In genomic region chrX:55160685-55161552, GRCh38 we compare ENCODE assay signal across 1 cellular context.
TF ChIP-seq lines count a peak whose summit lies in the region.

No MANE protein-coding gene starts in this region.

TF ChIP-seq in GM23338, 12 proteins besides CTCF, POLR2A, EP300 and RAD21 (continued from another document):
- TF ChIP-seq, protein P1, sequence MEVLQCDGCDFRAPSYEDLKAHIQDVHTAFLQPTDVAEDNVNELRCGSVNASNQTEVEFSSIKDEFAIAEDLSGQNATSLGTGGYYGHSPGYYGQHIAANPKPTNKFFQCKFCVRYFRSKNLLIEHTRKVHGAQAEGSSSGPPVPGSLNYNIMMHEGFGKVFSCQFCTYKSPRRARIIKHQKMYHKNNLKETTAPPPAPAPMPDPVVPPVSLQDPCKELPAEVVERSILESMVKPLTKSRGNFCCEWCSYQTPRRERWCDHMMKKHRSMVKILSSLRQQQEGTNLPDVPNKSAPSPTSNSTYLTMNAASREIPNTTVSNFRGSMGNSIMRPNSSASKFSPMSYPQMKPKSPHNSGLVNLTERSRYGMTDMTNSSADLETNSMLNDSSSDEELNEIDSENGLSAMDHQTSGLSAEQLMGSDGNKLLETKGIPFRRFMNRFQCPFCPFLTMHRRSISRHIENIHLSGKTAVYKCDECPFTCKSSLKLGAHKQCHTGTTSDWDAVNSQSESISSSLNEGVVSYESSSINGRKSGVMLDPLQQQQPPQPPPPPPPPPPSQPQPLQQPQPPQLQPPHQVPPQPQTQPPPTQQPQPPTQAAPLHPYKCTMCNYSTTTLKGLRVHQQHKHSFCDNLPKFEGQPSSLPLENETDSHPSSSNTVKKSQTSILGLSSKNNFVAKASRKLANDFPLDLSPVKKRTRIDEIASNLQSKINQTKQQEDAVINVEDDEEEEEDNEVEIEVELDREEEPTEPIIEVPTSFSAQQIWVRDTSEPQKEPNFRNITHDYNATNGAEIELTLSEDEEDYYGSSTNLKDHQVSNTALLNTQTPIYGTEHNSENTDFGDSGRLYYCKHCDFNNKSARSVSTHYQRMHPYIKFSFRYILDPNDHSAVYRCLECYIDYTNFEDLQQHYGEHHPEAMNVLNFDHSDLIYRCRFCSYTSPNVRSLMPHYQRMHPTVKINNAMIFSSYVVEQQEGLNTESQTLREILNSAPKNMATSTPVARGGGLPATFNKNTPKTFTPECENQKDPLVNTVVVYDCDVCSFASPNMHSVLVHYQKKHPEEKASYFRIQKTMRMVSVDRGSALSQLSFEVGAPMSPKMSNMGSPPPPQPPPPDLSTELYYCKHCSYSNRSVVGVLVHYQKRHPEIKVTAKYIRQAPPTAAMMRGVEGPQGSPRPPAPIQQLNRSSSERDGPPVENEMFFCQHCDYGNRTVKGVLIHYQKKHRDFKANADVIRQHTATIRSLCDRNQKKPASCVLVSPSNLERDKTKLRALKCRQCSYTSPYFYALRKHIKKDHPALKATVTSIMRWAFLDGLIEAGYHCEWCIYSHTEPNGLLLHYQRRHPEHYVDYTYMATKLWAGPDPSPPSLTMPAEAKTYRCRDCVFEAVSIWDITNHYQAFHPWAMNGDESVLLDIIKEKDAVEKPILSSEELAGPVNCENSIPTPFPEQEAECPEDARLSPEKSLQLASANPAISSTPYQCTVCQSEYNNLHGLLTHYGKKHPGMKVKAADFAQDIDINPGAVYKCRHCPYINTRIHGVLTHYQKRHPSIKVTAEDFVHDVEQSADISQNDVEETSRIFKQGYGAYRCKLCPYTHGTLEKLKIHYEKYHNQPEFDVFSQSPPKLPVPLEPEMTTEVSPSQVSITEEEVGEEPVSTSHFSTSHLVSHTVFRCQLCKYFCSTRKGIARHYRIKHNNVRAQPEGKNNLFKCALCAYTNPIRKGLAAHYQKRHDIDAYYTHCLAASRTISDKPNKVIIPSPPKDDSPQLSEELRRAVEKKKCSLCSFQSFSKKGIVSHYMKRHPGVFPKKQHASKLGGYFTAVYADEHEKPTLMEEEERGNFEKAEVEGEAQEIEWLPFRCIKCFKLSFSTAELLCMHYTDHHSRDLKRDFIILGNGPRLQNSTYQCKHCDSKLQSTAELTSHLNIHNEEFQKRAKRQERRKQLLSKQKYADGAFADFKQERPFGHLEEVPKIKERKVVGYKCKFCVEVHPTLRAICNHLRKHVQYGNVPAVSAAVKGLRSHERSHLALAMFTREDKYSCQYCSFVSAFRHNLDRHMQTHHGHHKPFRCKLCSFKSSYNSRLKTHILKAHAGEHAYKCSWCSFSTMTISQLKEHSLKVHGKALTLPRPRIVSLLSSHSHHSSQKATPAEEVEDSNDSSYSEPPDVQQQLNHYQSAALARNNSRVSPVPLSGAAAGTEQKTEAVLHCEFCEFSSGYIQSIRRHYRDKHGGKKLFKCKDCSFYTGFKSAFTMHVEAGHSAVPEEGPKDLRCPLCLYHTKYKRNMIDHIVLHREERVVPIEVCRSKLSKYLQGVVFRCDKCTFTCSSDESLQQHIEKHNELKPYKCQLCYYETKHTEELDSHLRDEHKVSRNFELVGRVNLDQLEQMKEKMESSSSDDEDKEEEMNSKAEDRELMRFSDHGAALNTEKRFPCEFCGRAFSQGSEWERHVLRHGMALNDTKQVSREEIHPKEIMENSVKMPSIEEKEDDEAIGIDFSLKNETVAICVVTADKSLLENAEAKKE (CRISPR knock-in tag; IDR thresholded peaks at IDR 0.05), result no peak
- no peak for TF ChIP-seq NANOG (IDR thresholded peaks at IDR 0.05; ENCODE audit: borderline replicate concordance)
- TF ChIP-seq ZNF114 (CRISPR knock-in tag; IDR thresholded peaks at IDR 0.05), result no peak
- TF ChIP-seq ETS1 (IDR thresholded peaks at IDR 0.05), result no peak
- no peak for TF ChIP-seq STAT1 (IDR thresholded peaks at IDR 0.05; ENCODE audit: unreplicated experiment)
- TF ChIP-seq EZH2 (IDR thresholded peaks at IDR 0.05; ENCODE audit: low read depth, unreplicated experiment), result no peak
- TF ChIP-seq JUNB (IDR thresholded peaks at IDR 0.05; ENCODE audit: unreplicated experiment), result no peak
